1 cellular context compared by ENCODE assay signal in the genomic region with DNA sequence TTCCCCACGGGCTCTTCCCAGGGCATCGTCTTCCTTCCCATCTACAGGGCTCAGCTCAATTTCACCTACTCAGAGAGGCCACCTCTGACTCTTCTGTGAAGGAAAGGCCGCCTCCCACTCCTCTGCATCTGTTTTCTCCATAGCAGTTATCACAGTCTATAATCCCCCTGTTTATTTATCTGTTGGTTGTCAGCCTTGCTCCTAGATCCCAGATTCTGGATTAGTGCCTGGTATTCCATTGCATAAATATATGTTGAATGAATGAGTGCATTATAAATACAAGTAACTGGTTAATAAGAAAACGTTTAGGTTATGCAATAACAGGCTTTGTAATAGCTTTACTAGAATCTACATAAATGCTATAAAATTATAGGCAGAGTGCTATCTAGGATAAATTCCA.
A peak's percentile ranks its signal among the peaks of the same experiment; 100 is the strongest.
TF ChIP-seq lines count a peak whose summit lies in the region.

No MANE protein-coding gene starts in this region.

TF ChIP-seq in K562, 482 proteins besides CTCF, POLR2A, EP300 and RAD21 (continued from another document):
- TF ChIP-seq HNRNPK (IDR thresholded peaks at IDR 0.05; ENCODE audit: low read depth, low read length, poor library complexity, severe bottlenecking) = no peak
- TF ChIP-seq ZNF174 (CRISPR knock-in tag; IDR thresholded peaks at IDR 0.05) = no peak
- TF ChIP-seq GATAD2B (IDR thresholded peaks at IDR 0.05; ENCODE audit: borderline replicate concordance) = no peak
- no peak for TF ChIP-seq CEBPG (CRISPR knock-in tag; IDR thresholded peaks at IDR 0.05)
- peak in 1 of 2 experiments; percentile 35; a peak in 1 of 4 replicates for TF ChIP-seq CEBPG (tag; conservative IDR thresholded peaks at IDR 0.05 in 1 of 2, IDR thresholded peaks at IDR 0.05 in 1 of 2)
- TF ChIP-seq RNF219 (CRISPR knock-in tag; IDR thresholded peaks at IDR 0.05) = no peak
- TF ChIP-seq SAFB (IDR thresholded peaks at IDR 0.05; ENCODE audit: borderline replicate concordance, low read depth, low read length) = no peak
- TF ChIP-seq RHOXF2B (CRISPR knock-in tag; conservative IDR thresholded peaks at IDR 0.05) = no peak
- TF ChIP-seq, protein P1, sequence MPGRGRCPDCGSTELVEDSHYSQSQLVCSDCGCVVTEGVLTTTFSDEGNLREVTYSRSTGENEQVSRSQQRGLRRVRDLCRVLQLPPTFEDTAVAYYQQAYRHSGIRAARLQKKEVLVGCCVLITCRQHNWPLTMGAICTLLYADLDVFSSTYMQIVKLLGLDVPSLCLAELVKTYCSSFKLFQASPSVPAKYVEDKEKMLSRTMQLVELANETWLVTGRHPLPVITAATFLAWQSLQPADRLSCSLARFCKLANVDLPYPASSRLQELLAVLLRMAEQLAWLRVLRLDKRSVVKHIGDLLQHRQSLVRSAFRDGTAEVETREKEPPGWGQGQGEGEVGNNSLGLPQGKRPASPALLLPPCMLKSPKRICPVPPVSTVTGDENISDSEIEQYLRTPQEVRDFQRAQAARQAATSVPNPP (IDR thresholded peaks at IDR 0.05; ENCODE audit: borderline replicate concordance, insufficient read depth, insufficient read length) = no peak
- TF ChIP-seq CEBPB (tag; IDR thresholded peaks at IDR 0.05) = 0 out of 2 replicates have a peak, but pooled peaks have one; percentile 10
- TF ChIP-seq, protein P2, sequence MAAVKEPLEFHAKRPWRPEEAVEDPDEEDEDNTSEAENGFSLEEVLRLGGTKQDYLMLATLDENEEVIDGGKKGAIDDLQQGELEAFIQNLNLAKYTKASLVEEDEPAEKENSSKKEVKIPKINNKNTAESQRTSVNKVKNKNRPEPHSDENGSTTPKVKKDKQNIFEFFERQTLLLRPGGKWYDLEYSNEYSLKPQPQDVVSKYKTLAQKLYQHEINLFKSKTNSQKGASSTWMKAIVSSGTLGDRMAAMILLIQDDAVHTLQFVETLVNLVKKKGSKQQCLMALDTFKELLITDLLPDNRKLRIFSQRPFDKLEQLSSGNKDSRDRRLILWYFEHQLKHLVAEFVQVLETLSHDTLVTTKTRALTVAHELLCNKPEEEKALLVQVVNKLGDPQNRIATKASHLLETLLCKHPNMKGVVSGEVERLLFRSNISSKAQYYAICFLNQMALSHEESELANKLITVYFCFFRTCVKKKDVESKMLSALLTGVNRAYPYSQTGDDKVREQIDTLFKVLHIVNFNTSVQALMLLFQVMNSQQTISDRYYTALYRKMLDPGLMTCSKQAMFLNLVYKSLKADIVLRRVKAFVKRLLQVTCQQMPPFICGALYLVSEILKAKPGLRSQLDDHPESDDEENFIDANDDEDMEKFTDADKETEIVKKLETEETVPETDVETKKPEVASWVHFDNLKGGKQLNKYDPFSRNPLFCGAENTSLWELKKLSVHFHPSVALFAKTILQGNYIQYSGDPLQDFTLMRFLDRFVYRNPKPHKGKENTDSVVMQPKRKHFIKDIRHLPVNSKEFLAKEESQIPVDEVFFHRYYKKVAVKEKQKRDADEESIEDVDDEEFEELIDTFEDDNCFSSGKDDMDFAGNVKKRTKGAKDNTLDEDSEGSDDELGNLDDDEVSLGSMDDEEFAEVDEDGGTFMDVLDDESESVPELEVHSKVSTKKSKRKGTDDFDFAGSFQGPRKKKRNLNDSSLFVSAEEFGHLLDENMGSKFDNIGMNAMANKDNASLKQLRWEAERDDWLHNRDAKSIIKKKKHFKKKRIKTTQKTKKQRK (IDR thresholded peaks at IDR 0.05; ENCODE audit: borderline replicate concordance, low read depth, low read length) = no peak
- TF ChIP-seq HNRNPH1 (optimal IDR thresholded peaks at IDR 0.05; ENCODE audit: low read depth, low read length) = no peak
- TF ChIP-seq ZNF277 (CRISPR knock-in tag; IDR thresholded peaks at IDR 0.05; ENCODE audit: borderline replicate concordance) = no peak
- TF ChIP-seq, protein P3, sequence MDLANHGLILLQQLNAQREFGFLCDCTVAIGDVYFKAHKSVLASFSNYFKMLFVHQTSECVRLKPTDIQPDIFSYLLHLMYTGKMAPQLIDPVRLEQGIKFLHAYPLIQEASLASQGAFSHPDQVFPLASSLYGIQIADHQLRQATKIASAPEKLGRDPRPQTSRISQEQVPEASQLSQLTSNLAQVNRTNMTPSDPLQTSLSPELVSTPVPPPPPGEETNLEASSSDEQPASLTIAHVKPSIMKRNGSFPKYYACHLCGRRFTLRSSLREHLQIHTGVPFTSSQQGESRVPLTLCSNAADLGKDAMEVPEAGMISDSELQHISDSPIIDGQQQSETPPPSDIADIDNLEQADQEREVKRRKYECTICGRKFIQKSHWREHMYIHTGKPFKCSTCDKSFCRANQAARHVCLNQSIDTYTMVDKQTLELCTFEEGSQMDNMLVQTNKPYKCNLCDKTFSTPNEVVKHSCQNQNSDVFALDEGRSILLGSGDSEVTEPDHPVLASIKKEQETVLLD (IDR thresholded peaks at IDR 0.05) = no peak
- TF ChIP-seq POLR2B (IDR thresholded peaks at IDR 0.05; ENCODE audit: low read depth, partially characterized antibody) = no peak
- TF ChIP-seq EWSR1 (IDR thresholded peaks at IDR 0.05; ENCODE audit: borderline replicate concordance, low read depth, partially characterized antibody) = no peak
- TF ChIP-seq ZNF140 (CRISPR knock-in tag; IDR thresholded peaks at IDR 0.05) = no peak
